In genomic region chr15:67043939-67044771, GRCh38 we compare ENCODE assay signal across 9 cellular contexts. TPM values are rescaled to one million over a fixed set of nuclear protein-coding genes. Genes with fewer than 3 reads are reported as not detected.
DNase-seq lines count a peak whose midpoint lies in the region; ATAC-seq and TF ChIP-seq lines count a peak whose summit lies in the region.
"Had no signal": no experiment of that assay in that cellular context is flagged by ENCODE, and none has a peak within 500 bp of the region (broad histone marks: within the 10 kb centered on the region; RNA-seq: fewer than 3 reads in every experiment).

No MANE protein-coding gene starts in this region.

- ATAC-seq in WTC11 (peak; percentile 84), foreskin keratinocyte (peak; percentile 46), HG02571 (IDR thresholded peaks at IDR 0.05; ENCODE audit: unreplicated experiment) (no peak)
- ATAC-seq: heart left ventricle had no signal

- H3K27me3 Mint-ChIP-seq in WTC11 (ENCODE audit: low read depth): peaks cover 3% of the 10 kb centered on the region; the same call in 1 of the 2 replicates

- H3K27ac ChIP-seq in foreskin keratinocyte (peak overlapping the region; percentile 17), tibial nerve (peak overlapping the region in 2 of 4 donors; percentile 33 to 63)

- peaks cover 27% of the 10 kb centered on the region for H3K4me1 Mint-ChIP-seq in WTC11

- no peaks in the 10 kb centered on the region for H3K9me3 Mint-ChIP-seq in WTC11

- H3K4me1 ChIP-seq in foreskin keratinocyte: peaks cover 34% of the 10 kb centered on the region
- peaks cover 47% of the 10 kb centered on the region for H3K4me1 ChIP-seq in skeletal muscle satellite cell (ENCODE audit: control insufficient read depth, insufficient read depth, low read length)
- H3K4me1 ChIP-seq in tibial nerve: peaks cover 0 to 32% (median 10%) of the 10 kb centered on the region in 4 donors

- CTCF ChIA-PET in WTC11 (lab: Charles Lee): no interaction called here

- TF ChIP-seq EP300 in tibial nerve (IDR thresholded peaks at IDR 0.05): no peak

- H3K36me3 Mint-ChIP-seq in WTC11: no peaks in the 10 kb centered on the region

- H3K9me3 ChIP-seq in skeletal muscle satellite cell (replicated peaks; ENCODE audit: low read length) (no peaks in the 10 kb centered on the region), tibial nerve (no peaks in the 10 kb centered on the region)
- H3K9me3 ChIP-seq: heart left ventricle had no signal

- POLR2A ChIA-PET in WTC11 (lab: Charles Lee): interaction anchor here (0.9 to 1.1 kb wide), 2 partner anchors 14 to 20 kb away, joined by 3 to 4 read pairs; no protein-coding TSS in a partner anchor

- no peak overlapping the region for H3K4me3 Mint-ChIP-seq in WTC11

- H3K9ac ChIP-seq in skeletal muscle satellite cell (ENCODE audit: low read depth, low read length): peak overlapping the region; percentile 71

- 60 to 63% methylated on average over 13 of the region's 13 CpGs for WGBS in tibial nerve, 2 donors

- no peaks in the 10 kb centered on the region for H3K36me3 ChIP-seq in H7 (replicated peaks; ENCODE audit: control insufficient read depth, insufficient read depth, low read length)
- H3K36me3 ChIP-seq in skeletal muscle satellite cell (ENCODE audit: insufficient read depth, low read length): no peaks in the 10 kb centered on the region
- H3K36me3 ChIP-seq in tibial nerve: no peaks in the 10 kb centered on the region
- H3K36me3 ChIP-seq: heart left ventricle had no signal

- H3K27me3 ChIP-seq in H7 (ENCODE audit: control insufficient read depth, insufficient read depth, low read length) (no peaks in the 10 kb centered on the region), foreskin keratinocyte (no peaks in the 10 kb centered on the region), skeletal muscle satellite cell (ENCODE audit: control insufficient read depth, insufficient read depth, low read length) (no peaks in the 10 kb centered on the region), tibial nerve (no peaks in the 10 kb centered on the region)
- H3K27me3 ChIP-seq: heart left ventricle had no signal

- TF ChIP-seq POLR2A in tibial nerve (IDR thresholded peaks at IDR 0.05): no peak

- H3K4me2 ChIP-seq in skeletal muscle satellite cell (ENCODE audit: low read length): peak overlapping the region; percentile 30

- no peak for TF ChIP-seq CTCF in WTC11 (IDR thresholded peaks at IDR 0.05)
- no peak for TF ChIP-seq CTCF in foreskin keratinocyte (conservative IDR thresholded peaks at IDR 0.05)
- no peak for TF ChIP-seq CTCF in tibial nerve (IDR thresholded peaks at IDR 0.05)

- H3K27ac Mint-ChIP-seq in WTC11: peak overlapping the region; percentile 92

- no peak overlapping the region for H3K4me3 ChIP-seq in H7 (ENCODE audit: insufficient read depth, low read depth, low read length)
- peak overlapping the region; percentile 8 for H3K4me3 ChIP-seq in skeletal muscle satellite cell (ENCODE audit: low read length)
- H3K4me3 ChIP-seq in tibial nerve: no peak overlapping the region
- H3K4me3 ChIP-seq: heart left ventricle had no signal

- peak; percentile 61 for DNase-seq in H7
- peak; percentile 54 for DNase-seq in WTC11 (ENCODE audit: low spot score)
- peak in 1 of 2 donors; percentile 78 for DNase-seq in foreskin keratinocyte
- DNase-seq in NCI-H2227 (lab: John Stamatoyannopoulos, UW; ENCODE audit: unreplicated experiment): no peak
- no peak for DNase-seq in stimulated activated naive CD4-positive, alpha-beta T cell treated with Interleukin-2 at 50 U/mL for 16 hours (lab: John Stamatoyannopoulos, UW)
- DNase-seq in tibial nerve (ENCODE audit: low spot score in 2 of 2): no peak
- DNase-seq: heart left ventricle had no signal

TF ChIP-seq in WTC11, 78 proteins besides CTCF, POLR2A, EP300 and RAD21:
- no peak for TF ChIP-seq SOX15 (CRISPR knock-in tag; IDR thresholded peaks at IDR 0.05)
- TF ChIP-seq ZSCAN18 (CRISPR knock-in tag; IDR thresholded peaks at IDR 0.05): 0 out of 2 replicates have a peak, but pooled peaks have one; percentile 8
- no peak for TF ChIP-seq MYBL2 (CRISPR knock-in tag; IDR thresholded peaks at IDR 0.05)
- TF ChIP-seq ATF3 (CRISPR knock-in tag; conservative IDR thresholded peaks at IDR 0.05): 0 out of 2 replicates have a peak, but pooled peaks have one; percentile 20
- TF ChIP-seq FOXJ3 (CRISPR knock-in tag; IDR thresholded peaks at IDR 0.05; ENCODE audit: borderline replicate concordance): no peak
- no peak for TF ChIP-seq ATF2 (CRISPR knock-in tag; IDR thresholded peaks at IDR 0.05; ENCODE audit: borderline replicate concordance, low read depth)
- no peak for TF ChIP-seq ZNF317 (CRISPR knock-in tag; IDR thresholded peaks at IDR 0.05; ENCODE audit: borderline replicate concordance, low read depth)
- TF ChIP-seq PREB (CRISPR knock-in tag; IDR thresholded peaks at IDR 0.05; ENCODE audit: borderline replicate concordance): no peak
- peak; percentile 74; the same call in 1 of the 2 replicates for TF ChIP-seq TEAD4 (CRISPR knock-in tag; IDR thresholded peaks at IDR 0.05)
- TF ChIP-seq GABPB1 (CRISPR knock-in tag; IDR thresholded peaks at IDR 0.05): peak; percentile 71
- no peak for TF ChIP-seq ZNF219 (CRISPR knock-in tag; IDR thresholded peaks at IDR 0.05; ENCODE audit: borderline replicate concordance)

RNA-seq across cellular contexts. Expression of gene SMAD3, which starts 21.2 kb away (rescaled TPM):
- 29.2 and 30.8 TPM in 2 replicates for total RNA-seq in H7 (2014; rRNA removed; shearing (Covaris generic))
- total RNA-seq in WTC11 (2021) (20.2 to 34.6 TPM (median 25.0 TPM) in 3 replicates), foreskin keratinocyte (49.9 and 57.4 TPM in 2 replicates), tibial nerve (10 to 100 TPM; 36.3 to 68.6 (median 44.1) TPM)
- polyA plus RNA-seq in foreskin keratinocyte: 27.2 and 29.4 TPM in 2 replicates
- total RNA-seq in skeletal muscle satellite cell (2012; rRNA removed): 18.3 and 32.1 TPM in 2 replicates

Comparison
In these comparisons a context has a peak if more than half of its experiments do, and no peak if none do; other contexts are left out.
1. DNase-seq: peak in H7 (single experiment) and WTC11 (single experiment); none in NCI-H2227 (single experiment), stimulated activated naive CD4-positive, alpha-beta T cell treated with Interleukin-2 at 50 U/mL for 16 hours (single experiment) and tibial nerve (0 of 2).